Comparison of ENCODE assay signal across 21 cellular contexts in the genomic region with DNA sequence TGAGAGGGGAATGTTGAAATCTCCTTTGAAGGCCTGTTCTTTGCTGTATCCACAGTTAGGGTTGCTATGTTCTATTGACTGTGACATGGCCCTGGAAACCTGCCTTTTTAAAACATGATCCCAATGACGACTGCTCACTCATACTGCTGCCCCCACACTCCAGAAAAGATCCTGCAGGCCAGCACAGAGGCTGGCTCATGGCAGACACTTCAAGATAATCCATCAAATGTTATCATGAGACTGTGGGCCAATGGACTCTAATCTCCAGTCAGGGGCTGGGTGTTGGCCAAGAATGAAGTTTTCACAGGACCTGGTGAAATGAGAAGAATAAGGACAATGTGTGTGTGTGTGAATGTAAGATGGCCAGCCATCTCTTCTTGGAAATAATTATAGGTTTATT.
"Had no signal": no experiment of that assay in that cellular context is flagged by ENCODE, and none has a peak within 500 bp of the region (broad histone marks: within the 10 kb centered on the region; RNA-seq: fewer than 3 reads in every experiment).

No MANE protein-coding gene starts in this region.

- H3K9ac ChIP-seq: SK-N-SH had no signal

- DNase-seq: KBM-7, NCI-H1092, NCI-H1105 treated with DMSO at 0.1 percent for 48 hours, NCI-H1417 treated with DMSO at 0.1 percent for 48 hours, NCI-H146, NCI-H1694 treated with DMSO at 0.1 percent for 48 hours, NCI-H1930, NCI-H2081, NCI-H2107, NCI-H345, NCI-H446 treated with DMSO at 0.1 percent for 48 hours, NCI-H510A treated with DMSO at 0.1 percent for 48 hours, NCI-H526, PC-3, SHP77, SK-N-SH, SW 1271 had no signal

- H3K4me2 ChIP-seq: SK-N-SH had no signal

- FAIRE-seq: HTR-8/SVneo had no signal

- H3K9me3 ChIP-seq: SK-N-SH had no signal

- ATAC-seq: Panc1, PC-3 had no signal

- H3K27ac ChIP-seq: HL-60, RWPE1 had no signal
